In genomic region chr1:119276558-119276957, GRCh38 we compare ENCODE assay signal across 11 cellular contexts.
DNase-seq lines count a peak whose midpoint lies in the region; TF ChIP-seq lines count a peak whose summit lies in the region.
"Had no signal": no experiment of that assay in that cellular context is flagged by ENCODE, and none has a peak within 500 bp of the region (broad histone marks: within the 10 kb centered on the region; RNA-seq: fewer than 3 reads in every experiment).

No MANE protein-coding gene starts in this region.

- BruUV-seq in Calu3 (replicated peaks; lab: Mats Ljungman, UMichigan): no TSS peak

- H3K9me3 ChIP-seq in endodermal cell (ENCODE audit: control insufficient read depth, low read length) (no peaks in the 10 kb centered on the region), Peyer's patch (no peaks in the 10 kb centered on the region)

- H3K4me3 ChIP-seq in endodermal cell (ENCODE audit: low read length): no peak overlapping the region
- no peak overlapping the region for H3K4me3 ChIP-seq in Peyer's patch

- H3K9me3 Mint-ChIP-seq in Calu3 (ENCODE audit: low read depth, unreplicated experiment): no peaks in the 10 kb centered on the region
- no peaks in the 10 kb centered on the region for H3K9me3 Mint-ChIP-seq in endodermal cell
- H3K9me3 Mint-ChIP-seq: activated naive CD8-positive, alpha-beta T cell treated with anti-CD3 and anti-CD28 coated beads, Interleukin-2, amount 10 ng/mL, durations not matched to agents 7 days and 5 days; CD4-positive, alpha-beta memory T cell had no signal

- H3K27me3 Mint-ChIP-seq in Calu3 (ENCODE audit: unreplicated experiment) (peaks cover 14% of the 10 kb centered on the region), endodermal cell (ENCODE audit: insufficient read depth) (no peaks in the 10 kb centered on the region)

- H3K27ac Mint-ChIP-seq in Calu3 (ENCODE audit: unreplicated experiment): no peak overlapping the region
- no peak overlapping the region for H3K27ac Mint-ChIP-seq in endodermal cell
- H3K27ac Mint-ChIP-seq: activated naive CD8-positive, alpha-beta T cell treated with anti-CD3 and anti-CD28 coated beads, Interleukin-2, amount 10 ng/mL, durations not matched to agents 7 days and 5 days had no signal

- H3K4me3 Mint-ChIP-seq in Calu3 (ENCODE audit: low read depth, unreplicated experiment) (no peak overlapping the region), endodermal cell (no peak overlapping the region)
- H3K4me3 Mint-ChIP-seq: activated naive CD8-positive, alpha-beta T cell treated with anti-CD3 and anti-CD28 coated beads, Interleukin-2, amount 10 ng/mL, durations not matched to agents 7 days and 5 days; CD4-positive, alpha-beta memory T cell had no signal

- no peaks in the 10 kb centered on the region for H3K36me3 Mint-ChIP-seq in Calu3 (ENCODE audit: insufficient read depth, unreplicated experiment)
- no peaks in the 10 kb centered on the region for H3K36me3 Mint-ChIP-seq in endodermal cell (ENCODE audit: low read depth)
- H3K36me3 Mint-ChIP-seq: activated naive CD8-positive, alpha-beta T cell treated with anti-CD3 and anti-CD28 coated beads, Interleukin-2, amount 10 ng/mL, durations not matched to agents 7 days and 5 days; CD4-positive, alpha-beta memory T cell had no signal

- peaks cover 18% of the 10 kb centered on the region for H3K4me1 Mint-ChIP-seq in Calu3 (ENCODE audit: low read depth, unreplicated experiment)
- peaks cover 4% of the 10 kb centered on the region for H3K4me1 Mint-ChIP-seq in endodermal cell
- H3K4me1 Mint-ChIP-seq: activated naive CD8-positive, alpha-beta T cell treated with anti-CD3 and anti-CD28 coated beads, Interleukin-2, amount 10 ng/mL, durations not matched to agents 7 days and 5 days; CD4-positive, alpha-beta memory T cell had no signal

- CTCF ChIA-PET in Calu3 (lab: Charles Lee): interaction anchor here (1.2 kb wide), 1 partner anchor 267 kb away, joined by 3 read pairs; no protein-coding TSS in a partner anchor

- TF ChIP-seq CTCF in Calu3 (IDR thresholded peaks at IDR 0.05; ENCODE audit: unreplicated experiment): no peak
- TF ChIP-seq CTCF in GM20000 (IDR thresholded peaks at IDR 0.05; ENCODE audit: extremely low read depth, missing control alignments): peak; percentile 26
- peak; percentile 73 for TF ChIP-seq CTCF in endodermal cell (conservative IDR thresholded peaks at IDR 0.05)
- TF ChIP-seq CTCF in Peyer's patch (IDR thresholded peaks at IDR 0.05): peak in 1 of 6 experiments; percentile 5

- intact Hi-C loops in Calu3 (cut with micrococcal nuclease; ENCODE audit: unreplicated experiment): loop anchor here (5.0 to 10.0 kb wide), 3 partner anchors 51 to 1122 kb away; partner anchors contain the start of gene WARS2

- no peaks in the 10 kb centered on the region for H3K4me1 ChIP-seq in endodermal cell (ENCODE audit: control insufficient read depth, insufficient read depth, low read length)
- no peaks in the 10 kb centered on the region for H3K4me1 ChIP-seq in Peyer's patch

- no peak overlapping the region for H3K9ac ChIP-seq in endodermal cell (ENCODE audit: extremely low read depth, low read length, poor library complexity, severe bottlenecking)

- H3K27ac ChIP-seq in endodermal cell (ENCODE audit: low read depth, low read length) (no peak overlapping the region), Peyer's patch (no peak overlapping the region)

- no peaks in the 10 kb centered on the region for H3K36me3 ChIP-seq in endodermal cell (ENCODE audit: control insufficient read depth, insufficient read depth, low read length)
- no peaks in the 10 kb centered on the region for H3K36me3 ChIP-seq in Peyer's patch

- WGBS in endodermal cell (ENCODE audit: insufficient coverage in 1 of 2, insufficient read length in 1 of 2), 2 experiments: 92% methylated on average over 1 of the region's 1 CpG; no CpG with 5 or more reads in 1 of the 2 experiments

- no peaks in the 10 kb centered on the region for H3K27me3 ChIP-seq in endodermal cell (ENCODE audit: control insufficient read depth, insufficient read depth, low read length, poor library complexity, severe bottlenecking)
- no peaks in the 10 kb centered on the region for H3K27me3 ChIP-seq in Peyer's patch

- DNase-seq in Calu3 (peak; percentile 8), GM20000 (ENCODE audit: low spot score) (no peak), NCI-H774 (lab: John Stamatoyannopoulos, UW) (peak; percentile 27), endodermal cell (peak; percentile 65), NOMO-1 treated with dmso at 0.1 percent for 144 hours (lab: John Stamatoyannopoulos, UW; ENCODE audit: unreplicated experiment) (no peak), cerebellum (ENCODE audit: low spot score) (no peak), Peyer's patch (no peak), 8988T (no peak)
- DNase-seq: activated naive CD8-positive, alpha-beta T cell treated with anti-CD3 and anti-CD28 coated beads, Interleukin-2, amount 10 ng/mL, durations not matched to agents 7 days and 5 days; CD4-positive, alpha-beta memory T cell; NCI-H187 had no signal

- no peak for TF ChIP-seq POLR2A in Peyer's patch (IDR thresholded peaks at IDR 0.05)

Comparison
In these comparisons a context has a peak if more than half of its experiments do, and no peak if none do; other contexts are left out.
1. DNase-seq: peak in Calu3 (single experiment), NCI-H774 (single experiment) and endodermal cell (single experiment); none in GM20000 (single experiment), NOMO-1 treated with dmso at 0.1 percent for 144 hours (single experiment), cerebellum (single experiment), Peyer's patch (0 of 3) and 8988T (single experiment).